Comparison of ENCODE assay signal across 30 cellular contexts in genomic region chr2:136257893-136258292, GRCh38.
"Had no signal": no experiment of that assay in that cellular context is flagged by ENCODE, and none has a peak within 500 bp of the region (broad histone marks: within the 10 kb centered on the region; RNA-seq: fewer than 3 reads in every experiment).

No MANE protein-coding gene starts in this region.

- H3K4me3 ChIP-seq: adrenal gland, left lung, lower lobe of right lung, stomach, thyroid gland, upper lobe of left lung, vagina had no signal

- ATAC-seq: activated CD4-positive, CD25-positive, alpha-beta regulatory T cell treated with anti-CD3 and anti-CD28 coated beads, Interleukin-2, amount 50 U/mL, for 24 hours; esophagus mucosa; left lung; lower lobe of right lung; natural killer cell treated with Interleukin-12 subunit alpha and Interleukin-12 subunit beta and Interleukin-15 and Interleukin-18, amount 100 ng/mL, for 72 hours; sciatic nerve; stimulated activated effector memory CD8-positive, alpha-beta T cell treated with anti-CD3 and anti-CD28 coated beads, Interleukin-12 subunit alpha, Interleukin-12 subunit beta, amount 100 ng/mL, for 72 hours had no signal

- H3K9me3 Mint-ChIP-seq: activated CD4-positive, alpha-beta memory T cell treated with anti-CD3 and anti-CD28 coated beads for 36 hours; activated naive CD4-positive, alpha-beta T cell treated with anti-CD3 and anti-CD28 coated beads for 36 hours; activated T-helper 1 cell treated with anti-CD3 and anti-CD28 coated beads, Interleukin-12 subunit alpha, Interleukin-12 subunit beta, Interleukin-2, Interleukin-4 antibody, amounts not matched to agents 30 ng/mL and 10 ng/mL and 1 ng/mL, durations not matched to agents 14 hours and 24 hours and 36 hours; natural killer cell treated with Interleukin-12 subunit alpha and Interleukin-12 subunit beta and Interleukin-15 and Interleukin-18, amount 100 ng/mL, for 72 hours; stimulated activated effector memory CD8-positive, alpha-beta T cell treated with anti-CD3 and anti-CD28 coated beads, Interleukin-12 subunit alpha, Interleukin-12 subunit beta, amount 100 ng/mL, for 72 hours had no signal

- H3K27me3 ChIP-seq: adrenal gland, brain microvascular endothelial cell, left lung, stomach, thyroid gland, upper lobe of left lung, vagina had no signal

- H3K36me3 Mint-ChIP-seq: activated CD4-positive, alpha-beta memory T cell treated with anti-CD3 and anti-CD28 coated beads for 36 hours; activated naive CD8-positive, alpha-beta T cell treated with anti-CD3 and anti-CD28 coated beads for 36 hours; natural killer cell treated with Interleukin-12 subunit alpha and Interleukin-12 subunit beta and Interleukin-15 and Interleukin-18, amount 100 ng/mL, for 72 hours; stimulated activated effector memory CD8-positive, alpha-beta T cell treated with anti-CD3 and anti-CD28 coated beads, Interleukin-12 subunit alpha, Interleukin-12 subunit beta, amount 100 ng/mL, for 72 hours had no signal

- H3K27ac Mint-ChIP-seq: activated CD4-positive, alpha-beta memory T cell treated with anti-CD3 and anti-CD28 coated beads for 36 hours; activated naive CD4-positive, alpha-beta T cell treated with anti-CD3 and anti-CD28 coated beads for 36 hours; activated naive CD8-positive, alpha-beta T cell treated with anti-CD3 and anti-CD28 coated beads for 36 hours; activated T-helper 1 cell treated with anti-CD3 and anti-CD28 coated beads, Interleukin-12 subunit alpha, Interleukin-12 subunit beta, Interleukin-2, Interleukin-4 antibody, amounts not matched to agents 30 ng/mL and 10 ng/mL and 1 ng/mL, durations not matched to agents 14 hours and 24 hours and 36 hours; natural killer cell treated with Interleukin-12 subunit alpha and Interleukin-12 subunit beta and Interleukin-15 and Interleukin-18, amount 100 ng/mL, for 72 hours; progenitor cell of endocrine pancreas; T-helper 2 cell treated with Interferon-gamma antibody and Interleukin-4, amounts not matched to agents 5 μg/mL and 100 μg/mL, for 36 hours had no signal

- H3K27me3 Mint-ChIP-seq: activated CD4-positive, alpha-beta memory T cell treated with anti-CD3 and anti-CD28 coated beads for 36 hours; activated naive CD8-positive, alpha-beta T cell treated with anti-CD3 and anti-CD28 coated beads for 36 hours had no signal

- H3K36me3 ChIP-seq: adrenal gland, brain microvascular endothelial cell, left lung, lower lobe of right lung, stomach, thyroid gland, upper lobe of left lung, vagina had no signal

- H3K27ac ChIP-seq: adrenal gland, brain microvascular endothelial cell, left lung, lower lobe of right lung, stomach, thyroid gland, upper lobe of left lung, vagina, VCaP had no signal

- DNase-seq: activated CD4-positive, alpha-beta memory T cell treated with anti-CD3 and anti-CD28 coated beads for 36 hours; activated CD4-positive, alpha-beta T cell treated with anti-CD3 and anti-CD28 coated beads for 48 hours; activated CD8-positive, alpha-beta memory T cell treated with anti-CD3 and anti-CD28 coated beads, Interleukin-2, amount 50 U/mL, for 4 hours; activated effector memory CD4-positive, alpha-beta T cell treated with anti-CD3 and anti-CD28 coated beads, Interleukin-2, amount 50 U/mL, for 16 hours; activated naive CD4-positive, alpha-beta T cell treated with anti-CD3 and anti-CD28 coated beads for 36 hours; activated naive CD8-positive, alpha-beta T cell treated with anti-CD3 and anti-CD28 coated beads for 36 hours; activated T-cell treated with anti-CD3 and anti-CD28 coated beads, Interleukin-2, amount 50 U/mL, for 1 hour; adrenal gland; aorta; brain microvascular endothelial cell; cortex of kidney; left lung; lower lobe of right lung; mesendoderm; small intestine; stimulated activated CD4-positive, alpha-beta T cell treated with anti-CD3 and anti-CD28 coated beads, Interleukin-4, amount 100 ng/mL, for 24 hours; stomach; T-helper 1 cell; thyroid gland; upper lobe of left lung had no signal

- H3K4me1 Mint-ChIP-seq: stimulated activated effector memory CD8-positive, alpha-beta T cell treated with anti-CD3 and anti-CD28 coated beads, Interleukin-12 subunit alpha, Interleukin-12 subunit beta, amount 100 ng/mL, for 72 hours had no signal

- H3K9me3 ChIP-seq: adrenal gland, left lung, lower lobe of right lung, stomach, thyroid gland, upper lobe of left lung, vagina had no signal

- H3K4me1 ChIP-seq: adrenal gland, stomach, thyroid gland, upper lobe of left lung, vagina had no signal

- H3K4me3 Mint-ChIP-seq: activated CD4-positive, alpha-beta memory T cell treated with anti-CD3 and anti-CD28 coated beads for 36 hours; activated naive CD4-positive, alpha-beta T cell treated with anti-CD3 and anti-CD28 coated beads for 36 hours; activated naive CD8-positive, alpha-beta T cell treated with anti-CD3 and anti-CD28 coated beads for 36 hours; activated T-helper 1 cell treated with anti-CD3 and anti-CD28 coated beads, Interleukin-12 subunit alpha, Interleukin-12 subunit beta, Interleukin-2, Interleukin-4 antibody, amounts not matched to agents 30 ng/mL and 10 ng/mL and 1 ng/mL, durations not matched to agents 14 hours and 24 hours and 36 hours; natural killer cell treated with Interleukin-12 subunit alpha and Interleukin-12 subunit beta and Interleukin-15 and Interleukin-18, amount 100 ng/mL, for 72 hours; stimulated activated effector memory CD8-positive, alpha-beta T cell treated with anti-CD3 and anti-CD28 coated beads, Interleukin-12 subunit alpha, Interleukin-12 subunit beta, amount 100 ng/mL, for 72 hours; T-helper 2 cell treated with Interferon-gamma antibody and Interleukin-4, amounts not matched to agents 5 μg/mL and 100 μg/mL, for 36 hours had no signal
